Comparison of ENCODE assay signal across 19 cellular contexts in genomic region chr2:236580746-236581355, GRCh38.
"Had no signal": no experiment of that assay in that cellular context is flagged by ENCODE, and none has a peak within 500 bp of the region (broad histone marks: within the 10 kb centered on the region; RNA-seq: fewer than 3 reads in every experiment).

No MANE protein-coding gene starts in this region.

- H3K27ac Mint-ChIP-seq: activated CD4-positive, alpha-beta T cell treated with anti-CD3 and anti-CD28 coated beads, Interleukin-2, amount 10 ng/mL, durations not matched to agents 7 days and 5 days; activated naive CD8-positive, alpha-beta T cell; nephron progenitor cell; stimulated activated memory B cell treated with anti-CD40 and anti-IgM and Interleukin-4, amounts not matched to agents 10 μg/mL and 1 μg/mL and 100 μg/mL, for 72 hours; T-helper 1 cell treated with Interleukin-12 subunit alpha and Interleukin-12 subunit beta and Interleukin-4 antibody, amounts not matched to agents 30 μg/mL and 1 μg/mL, for 36 hours had no signal

- H3K27me3 ChIP-seq: cardiac muscle cell, gastrocnemius medialis, pancreas, upper lobe of left lung had no signal

- H3K4me3 ChIP-seq: cardiac muscle cell, coronary artery, gastrocnemius medialis, upper lobe of left lung had no signal

- DNase-seq: activated CD4-positive, alpha-beta T cell treated with anti-CD3 and anti-CD28 coated beads, Interleukin-2, amount 10 ng/mL, durations not matched to agents 7 days and 5 days; activated CD4-positive, CD25-positive, alpha-beta regulatory T cell; activated effector memory CD4-positive, alpha-beta T cell treated with Interleukin-2 at 50 U/mL for 16 hours; activated T-cell treated with anti-CD3 and anti-CD28 coated beads, Interleukin-2, amount 50 U/mL, for 1 hour; anterior cingulate cortex; effector CD4-positive, alpha-beta T cell; gastrocnemius medialis; left ventricle myocardium superior; mesenchymal stem cell; nephron progenitor cell; retina; small intestine had no signal

- H3K27ac ChIP-seq: cardiac muscle cell, upper lobe of left lung had no signal

- H3K9me3 Mint-ChIP-seq: activated CD4-positive, alpha-beta T cell treated with anti-CD3 and anti-CD28 coated beads, Interleukin-2, amount 10 ng/mL, durations not matched to agents 7 days and 5 days; nephron progenitor cell; T-helper 1 cell treated with Interleukin-12 subunit alpha and Interleukin-12 subunit beta and Interleukin-4 antibody, amounts not matched to agents 30 μg/mL and 1 μg/mL, for 36 hours had no signal

- H3K4me3 Mint-ChIP-seq: activated CD4-positive, alpha-beta T cell treated with anti-CD3 and anti-CD28 coated beads, Interleukin-2, amount 10 ng/mL, durations not matched to agents 7 days and 5 days; activated naive CD8-positive, alpha-beta T cell; nephron progenitor cell; stimulated activated memory B cell treated with anti-CD40 and anti-IgM and Interleukin-4, amounts not matched to agents 10 μg/mL and 1 μg/mL and 100 μg/mL, for 72 hours; T-helper 1 cell treated with Interleukin-12 subunit alpha and Interleukin-12 subunit beta and Interleukin-4 antibody, amounts not matched to agents 30 μg/mL and 1 μg/mL, for 36 hours had no signal

- H3K9me3 ChIP-seq: gastrocnemius medialis, pancreas, upper lobe of left lung had no signal

- H3K27me3 Mint-ChIP-seq: activated CD4-positive, alpha-beta T cell treated with anti-CD3 and anti-CD28 coated beads, Interleukin-2, amount 10 ng/mL, durations not matched to agents 7 days and 5 days; activated naive CD8-positive, alpha-beta T cell; stimulated activated memory B cell treated with anti-CD40 and anti-IgM and Interleukin-4, amounts not matched to agents 10 μg/mL and 1 μg/mL and 100 μg/mL, for 72 hours had no signal

- H3K4me1 Mint-ChIP-seq: activated CD4-positive, alpha-beta T cell treated with anti-CD3 and anti-CD28 coated beads, Interleukin-2, amount 10 ng/mL, durations not matched to agents 7 days and 5 days had no signal

- H3K36me3 ChIP-seq: cardiac muscle cell had no signal

- ATAC-seq: gastrocnemius medialis; left ventricle myocardium superior; pancreas; stimulated activated memory B cell treated with anti-CD40 and anti-IgM and Interleukin-4, amounts not matched to agents 10 μg/mL and 1 μg/mL and 100 μg/mL, for 72 hours had no signal

- H3K4me1 ChIP-seq: upper lobe of left lung had no signal
